28 cellular contexts compared by ENCODE assay signal in the genomic region with DNA sequence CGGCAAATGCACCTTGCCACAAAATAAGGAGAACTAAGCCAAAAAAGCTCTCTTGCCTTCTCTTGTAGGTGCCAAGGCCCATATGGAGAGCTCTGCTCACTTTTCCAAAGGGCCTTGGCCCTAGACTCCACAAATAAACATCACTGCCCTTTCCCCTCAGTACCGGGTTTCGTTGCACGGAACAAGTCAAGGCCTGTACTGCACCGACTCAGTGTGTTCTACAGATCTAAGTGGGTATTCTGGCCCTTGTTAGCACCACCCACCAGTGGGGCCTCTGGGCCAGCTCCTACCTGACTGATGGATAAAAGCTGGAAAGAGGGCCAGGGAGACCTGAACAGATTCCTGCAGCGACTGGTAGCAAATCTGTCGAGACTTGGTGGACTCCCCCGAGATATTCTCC. TPM values are rescaled to one million over a fixed set of nuclear protein-coding genes. Genes with fewer than 3 reads are reported as not detected.
DNase-seq lines count a peak whose midpoint lies in the region; ATAC-seq and TF ChIP-seq lines count a peak whose summit lies in the region.
"Had no signal": no experiment of that assay in that cellular context is flagged by ENCODE, and none has a peak within 500 bp of the region (broad histone marks: within the 10 kb centered on the region; RNA-seq: fewer than 3 reads in every experiment).

No MANE protein-coding gene starts in this region.

- no peak overlapping the region for H3K4me2 ChIP-seq in neuronal stem cell (ENCODE audit: insufficient read depth, low read length, poor library complexity, severe bottlenecking)
- H3K4me2 ChIP-seq: hepatocyte had no signal

- H3K9me3 Mint-ChIP-seq in endodermal cell, result no peaks in the 10 kb centered on the region
- H3K9me3 Mint-ChIP-seq: activated CD4-positive, alpha-beta T cell treated with anti-CD3 and anti-CD28 coated beads, Interleukin-2, amount 10 ng/mL, durations not matched to agents 24 days and 14 days had no signal

- H3K23ac ChIP-seq in neuronal stem cell (ENCODE audit: low read depth, low read length, poor library complexity), result peak overlapping the region; percentile 13

- no peak for ATAC-seq in GM21381 (IDR thresholded peaks at IDR 0.05; ENCODE audit: unreplicated experiment)
- ATAC-seq: activated CD8-positive, alpha-beta memory T cell treated with anti-CD3 and anti-CD28 coated beads, Interleukin-2, amount 10 ng/mL, durations not matched to agents 7 days and 5 days; GM12878; stimulated activated naive CD8-positive, alpha-beta T cell treated with anti-CD3 and anti-CD28 coated beads, Interleukin-15, Interleukin-2, amounts not matched to agents 100 U/mL and 50 U/mL, for 24 hours had no signal

- H3K4me1 ChIP-seq in endodermal cell (ENCODE audit: control insufficient read depth, insufficient read depth, low read length), result no peaks in the 10 kb centered on the region
- H3K4me1 ChIP-seq in neuronal stem cell (ENCODE audit: control insufficient read depth in 2 of 2, insufficient read depth in 1 of 2, low read depth in 1 of 2, low read length in 2 of 2), result peaks cover 0 to under 1% of the 10 kb centered on the region in 2 donors

- H3K27ac Mint-ChIP-seq in endodermal cell, result no peak overlapping the region
- H3K27ac Mint-ChIP-seq: activated CD8-positive, alpha-beta memory T cell treated with anti-CD3 and anti-CD28 coated beads, Interleukin-2, amount 10 ng/mL, durations not matched to agents 7 days and 5 days had no signal

- H2BK15ac ChIP-seq in neuronal stem cell (ENCODE audit: low read length), result no peak overlapping the region

- no peak overlapping the region for H4K8ac ChIP-seq in neuronal stem cell (ENCODE audit: low read depth, low read length)

- no peaks in the 10 kb centered on the region for H3K27me3 ChIP-seq in endodermal cell (ENCODE audit: control insufficient read depth, insufficient read depth, low read length, poor library complexity, severe bottlenecking)
- H3K27me3 ChIP-seq in neuronal stem cell (ENCODE audit: control insufficient read depth in 3 of 3, insufficient read depth in 3 of 3, low read depth in 1 of 3, low read length in 3 of 3), result no peaks in the 10 kb centered on the region
- H3K27me3 ChIP-seq: cardiac muscle cell, dorsolateral prefrontal cortex, hepatocyte had no signal

- H4K91ac ChIP-seq in neuronal stem cell (ENCODE audit: low read depth, low read length, poor library complexity), result no peak overlapping the region

- no peak overlapping the region for H3K4me3 Mint-ChIP-seq in endodermal cell
- H3K4me3 Mint-ChIP-seq: activated CD4-positive, alpha-beta T cell treated with anti-CD3 and anti-CD28 coated beads, Interleukin-2, amount 10 ng/mL, durations not matched to agents 24 days and 14 days; activated CD8-positive, alpha-beta memory T cell treated with anti-CD3 and anti-CD28 coated beads, Interleukin-2, amount 10 ng/mL, durations not matched to agents 7 days and 5 days had no signal

- H2BK12ac ChIP-seq in neuronal stem cell (ENCODE audit: low read length), result no peak overlapping the region

- no peaks in the 10 kb centered on the region for H3K27me3 Mint-ChIP-seq in endodermal cell (ENCODE audit: insufficient read depth)
- H3K27me3 Mint-ChIP-seq: activated CD4-positive, alpha-beta T cell treated with anti-CD3 and anti-CD28 coated beads, Interleukin-2, amount 10 ng/mL, durations not matched to agents 24 days and 14 days; activated CD8-positive, alpha-beta memory T cell treated with anti-CD3 and anti-CD28 coated beads, Interleukin-2, amount 10 ng/mL, durations not matched to agents 7 days and 5 days had no signal

- 91 to 97% methylated on average over 4 to 8 of the region's 8 CpGs for WGBS in endodermal cell (ENCODE audit: insufficient coverage in 1 of 2, insufficient read length in 1 of 2), 2 experiments
- WGBS in neuronal stem cell (ENCODE audit: extremely low coverage in 2 of 2, insufficient read length in 2 of 2, insufficient replicate concordance in 1 of 2), 2 donors, result no CpG with 5 or more reads among the region's 8 CpGs

- no peak overlapping the region for H3K4me3 ChIP-seq in endodermal cell (ENCODE audit: low read length)
- no peak overlapping the region for H3K4me3 ChIP-seq in neuronal stem cell (ENCODE audit: low read length in 2 of 2)
- H3K4me3 ChIP-seq: cardiac muscle cell, dorsolateral prefrontal cortex, GM12878, GM23248, hepatocyte had no signal

- H3K14ac ChIP-seq in neuronal stem cell (ENCODE audit: low read length), result no peak overlapping the region

- H3K79me1 ChIP-seq in neuronal stem cell (ENCODE audit: low read depth, low read length), result no peaks in the 10 kb centered on the region

- H2BK5ac ChIP-seq in neuronal stem cell (ENCODE audit: low read length), result no peak overlapping the region

- no peak overlapping the region for H3K9ac ChIP-seq in endodermal cell (ENCODE audit: extremely low read depth, low read length, poor library complexity, severe bottlenecking)
- no peak overlapping the region for H3K9ac ChIP-seq in neuronal stem cell (ENCODE audit: low read depth, low read length, poor library complexity)
- H3K9ac ChIP-seq: GM23248 had no signal

- H3K27ac ChIP-seq in endodermal cell (ENCODE audit: low read depth, low read length) (no peak overlapping the region), neuronal stem cell (replicated peaks; ENCODE audit: low read length) (no peak overlapping the region)
- H3K27ac ChIP-seq: 22Rv1, cardiac muscle cell, dorsolateral prefrontal cortex, GM23248, hepatocyte had no signal

- H3K18ac ChIP-seq in neuronal stem cell (ENCODE audit: low read length), result no peak overlapping the region

- H3K4ac ChIP-seq in neuronal stem cell (ENCODE audit: low read length), result no peak overlapping the region

- H3K36me3 ChIP-seq in endodermal cell (ENCODE audit: control insufficient read depth, insufficient read depth, low read length), result peaks cover 80% of the 10 kb centered on the region
- peaks cover 58 to 100% of the 10 kb centered on the region in 2 donors for H3K36me3 ChIP-seq in neuronal stem cell (replicated peaks in 1 of 2; ENCODE audit: control insufficient read depth in 2 of 2, insufficient read depth in 2 of 2, low read length in 2 of 2)

- no peaks in the 10 kb centered on the region for H3K4me1 Mint-ChIP-seq in endodermal cell

- no peak for TF ChIP-seq CTCF in endodermal cell (conservative IDR thresholded peaks at IDR 0.05)

- no peak overlapping the region for H2BK120ac ChIP-seq in neuronal stem cell (ENCODE audit: low read depth, low read length)

- peaks cover 65% of the 10 kb centered on the region for H3K36me3 Mint-ChIP-seq in endodermal cell (ENCODE audit: low read depth)

- no peak overlapping the region for H2AFZ ChIP-seq in neuronal stem cell (ENCODE audit: low read length)
- H2AFZ ChIP-seq: GM23248, hepatocyte had no signal

- DNase-seq in NCI-H1417 (lab: John Stamatoyannopoulos, UW) (peak; percentile 18 to 75 (median 27)), NCI-H1417 treated with DMSO at 0.1 percent for 48 hours (lab: John Stamatoyannopoulos, UW) (no peak), NCI-H2196 treated with DMSO at 0.1 percent for 48 hours (lab: John Stamatoyannopoulos, UW; ENCODE audit: unreplicated experiment) (peak; percentile 22), endodermal cell (peak; percentile 18), neuronal stem cell (ENCODE audit: low spot score) (no peak), NCI-H446 treated with DMSO at 0.1 percent for 48 hours (lab: John Stamatoyannopoulos, UW) (no peak), NCI-H1092 (lab: John Stamatoyannopoulos, UW) (no peak)
- DNase-seq: activated CD4-positive, alpha-beta T cell treated with anti-CD3 and anti-CD28 coated beads, Interleukin-2, amount 10 ng/mL, durations not matched to agents 24 days and 14 days; activated CD8-positive, alpha-beta memory T cell treated with anti-CD3 and anti-CD28 coated beads, Interleukin-2, amount 10 ng/mL, durations not matched to agents 7 days and 5 days; activated effector memory CD4-positive, alpha-beta T cell treated with Interleukin-2 at 50 U/mL for 16 hours; AML-193; dorsolateral prefrontal cortex; GM23248; NCI-H1048; NCI-H2029 treated with DMSO at 0.1 percent for 48 hours; NCI-H510A treated with DMSO at 0.1 percent for 48 hours; occipital lobe; small intestine; stimulated activated CD4-positive, alpha-beta T cell treated with anti-CD3 and anti-CD28 coated beads, Interleukin-4, amount 100 ng/mL, for 1 hour; stimulated activated naive CD8-positive, alpha-beta T cell treated with anti-CD3 and anti-CD28 coated beads, Interleukin-15, Interleukin-2, amounts not matched to agents 100 U/mL and 50 U/mL, for 24 hours had no signal

- no peak overlapping the region for H2AK5ac ChIP-seq in neuronal stem cell (ENCODE audit: low read depth, low read length)

- H3K9me3 ChIP-seq in endodermal cell (ENCODE audit: control insufficient read depth, low read length), result no peaks in the 10 kb centered on the region
- no peaks in the 10 kb centered on the region for H3K9me3 ChIP-seq in neuronal stem cell (replicated peaks in 1 of 2; ENCODE audit: control insufficient read depth in 2 of 2, insufficient read depth in 1 of 2, low read depth in 1 of 2, low read length in 2 of 2)

RNA-seq across cellular contexts. Expression of a gene that starts 43.7 kb away (rescaled TPM):
- under 1 TPM in 1 of 2 donors, not detected in 1; 0.24 TPM for total RNA-seq in endodermal cell
- 0.25 TPM for polyA plus RNA-seq in endodermal cell (2013, experiment 1 of 2)
- polyA plus RNA-seq in endodermal cell (2013, experiment 2 of 2), result 0.17 TPM
- 0.04 TPM for polyA plus RNA-seq in neuronal stem cell (2013, experiment 1 of 2)
- 0.03 TPM for polyA plus RNA-seq in neuronal stem cell (2013, experiment 2 of 2)
- total RNA-seq: activated CD4-positive, alpha-beta T cell treated with anti-CD3 and anti-CD28 coated beads, Interleukin-2, amount 10 ng/mL, durations not matched to agents 24 days and 14 days; activated CD8-positive, alpha-beta memory T cell treated with anti-CD3 and anti-CD28 coated beads, Interleukin-2, amount 10 ng/mL, durations not matched to agents 7 days and 5 days; cardiac muscle cell; epithelial cell of proximal tubule; GM12878; GM23248; hepatocyte; LHCN-M2; SK-MEL-5 had no signal
- polyA plus RNA-seq: cardiac muscle cell, GM12878, GM23248, hepatocyte had no signal

Comparison
In these comparisons a context has a peak if more than half of its experiments do, and no peak if none do; other contexts are left out.
1. DNase-seq: peak in NCI-H1417 (3 of 3), NCI-H2196 treated with DMSO at 0.1 percent for 48 hours (single experiment) and endodermal cell (single experiment); none in NCI-H1417 treated with DMSO at 0.1 percent for 48 hours (single experiment), neuronal stem cell (single experiment), NCI-H446 treated with DMSO at 0.1 percent for 48 hours (single experiment) and NCI-H1092 (single experiment).